17 cellular contexts compared by ENCODE assay signal in the genomic region with DNA sequence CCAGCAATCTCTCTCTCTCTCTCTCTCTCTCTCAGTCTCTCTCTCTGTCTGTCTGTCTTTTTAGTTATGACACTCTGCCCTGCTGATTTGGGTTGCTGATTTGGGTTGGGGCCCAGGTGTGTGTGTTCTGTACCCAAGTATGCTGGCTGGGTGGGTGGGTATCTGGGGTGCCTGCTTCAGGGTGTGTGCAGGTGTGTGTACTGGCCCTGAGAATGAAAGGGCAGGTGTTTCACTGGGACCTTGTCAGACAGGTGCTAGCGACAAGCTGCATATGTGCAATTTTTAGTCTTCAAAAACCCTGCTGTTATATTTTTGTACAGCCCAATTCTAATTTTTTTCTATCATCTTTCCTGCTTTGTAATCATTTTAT. TPM values are rescaled to one million over a fixed set of nuclear protein-coding genes. Genes with fewer than 3 reads are reported as not detected.
A peak's percentile ranks its signal among the peaks of the same experiment; 100 is the strongest.
DNase-seq lines count a peak whose midpoint lies in the region; ATAC-seq, FAIRE-seq and TF ChIP-seq lines count a peak whose summit lies in the region.
"Had no signal": no experiment of that assay in that cellular context is flagged by ENCODE, and none has a peak within 500 bp of the region (broad histone marks: within the 10 kb centered on the region; RNA-seq: fewer than 3 reads in every experiment).

No MANE protein-coding gene starts in this region.

- no peak overlapping the region for H2BK5ac ChIP-seq in H1 (ENCODE audit: low read depth, low read length)

- no peak overlapping the region for H3K9ac ChIP-seq in H1 (replicated peaks in 1 of 4; ENCODE audit: extremely low read depth in 1 of 4, low read depth in 3 of 4, low read length in 3 of 4)
- no peak overlapping the region for H3K9ac ChIP-seq in rectal smooth muscle tissue (ENCODE audit: low read length)

- FAIRE-seq in H1 (lab: Jason Lieb, UNC), result no peak

- H4K91ac ChIP-seq in H1 (replicated peaks; ENCODE audit: insufficient read length, low read length), result no peak overlapping the region

- H3K4me2 ChIP-seq in H1 (ENCODE audit: insufficient read depth in 1 of 2, low read depth in 2 of 2, low read length in 2 of 2), result no peak overlapping the region

- peak overlapping the region; percentile 56; the same call in 1 of the 2 replicates for H2AK5ac ChIP-seq in H1 (ENCODE audit: low read depth, low read length)

- no peak overlapping the region for H3K18ac ChIP-seq in H1 (ENCODE audit: extremely low read depth, low read length)

- peaks cover 4 to 13% (median 8%) of the 10 kb centered on the region in 4 experiments for H3K4me1 ChIP-seq in H1 (replicated peaks in 1 of 4; ENCODE audit: control insufficient read depth in 3 of 4, insufficient read depth in 4 of 4, low read length in 3 of 4)
- H3K4me1 ChIP-seq in rectal smooth muscle tissue (ENCODE audit: control insufficient read depth, insufficient read depth, low read length), result no peaks in the 10 kb centered on the region

- DNase-seq in GM06990 (ENCODE audit: extremely low read depth, insufficient read length), result no peak
- DNase-seq in HL-60 (ENCODE audit: low read depth in 1 of 2, low spot score in 1 of 2), result no peak
- DNase-seq in H1 (ENCODE audit: low read depth in 1 of 2, low spot score in 2 of 2), result no peak
- DNase-seq in NCI-H1694 (lab: John Stamatoyannopoulos, UW), result no peak
- DNase-seq: activated CD4-positive, CD25-positive, alpha-beta regulatory T cell; activated naive CD8-positive, alpha-beta T cell treated with anti-CD3 and anti-CD28 coated beads, Interleukin-2, amount 10 ng/mL, durations not matched to agents 7 days and 5 days; DMS79 treated with DMSO at 0.1 percent for 48 hours; foreskin melanocyte; mammary epithelial cell; NCI-H187 treated with DMSO at 0.1 percent for 48 hours; NCI-H524; stimulated activated naive CD8-positive, alpha-beta T cell treated with anti-CD3 and anti-CD28 coated beads, Interleukin-15, amount 100 ng/mL, for 72 hours; SW 1271 had no signal

- no peak overlapping the region for H2BK15ac ChIP-seq in H1 (ENCODE audit: low read length)

- no peak overlapping the region for H2AFZ ChIP-seq in H1 (ENCODE audit: low read length)

- H3K4me3 ChIP-seq in GM06990 (replicated peaks; ENCODE audit: low read depth, low read length), result peak overlapping the region; percentile 68
- peak overlapping the region; percentile 58 for H3K4me3 ChIP-seq in HL-60 (replicated peaks; ENCODE audit: insufficient read depth, low read length)
- no peak overlapping the region for H3K4me3 ChIP-seq in H1 (ENCODE audit: extremely low read depth in 1 of 4, insufficient read depth in 2 of 4, low read depth in 3 of 4, low read length in 4 of 4)
- H3K4me3 ChIP-seq in rectal smooth muscle tissue (ENCODE audit: low read length), result peak overlapping the region; percentile 52

- TF ChIP-seq RAD21 in H1 (IDR thresholded peaks at IDR 0.05 in 1 of 2, conservative IDR thresholded peaks at IDR 0.05 in 1 of 2; ENCODE audit: low read depth in 2 of 2, low read length in 2 of 2), result no peak

- H2BK20ac ChIP-seq in H1 (ENCODE audit: low read length), result no peak overlapping the region

- ATAC-seq in GM19455 (IDR thresholded peaks at IDR 0.05; ENCODE audit: unreplicated experiment) (no peak), HG03175 (IDR thresholded peaks at IDR 0.05; ENCODE audit: unreplicated experiment) (no peak)
- ATAC-seq: stimulated activated naive CD8-positive, alpha-beta T cell treated with anti-CD3 and anti-CD28 coated beads, Interleukin-15, amount 100 ng/mL, for 72 hours had no signal

- no peaks in the 10 kb centered on the region for H3K79me2 ChIP-seq in H1 (ENCODE audit: control insufficient read depth in 1 of 2, insufficient read depth in 2 of 2, low read length in 2 of 2)

- POLR2A ChIA-PET in H1 (lab: Charles Lee; ENCODE audit: partially characterized antibody), result no interaction called here

- H4K8ac ChIP-seq in H1 (ENCODE audit: extremely low read depth, insufficient read depth, low read length), result no peak overlapping the region

- CTCF ChIA-PET in H1 (lab: Charles Lee; ENCODE audit: partially characterized antibody), result interaction anchor here (0.7 to 2.1 kb wide), 8 partner anchors 8 to 347 kb away, joined by 3 to 6 read pairs (median 3); no protein-coding TSS in a partner anchor

- no peak overlapping the region for H2BK120ac ChIP-seq in H1 (replicated peaks; ENCODE audit: low read depth, low read length)

- no peak for TF ChIP-seq EP300 in H1 (IDR thresholded peaks at IDR 0.05; ENCODE audit: borderline replicate concordance in 1 of 2, low read depth in 2 of 2, low read length in 2 of 2)

- TF ChIP-seq POLR2A in H1 (IDR thresholded peaks at IDR 0.05; ENCODE audit: control extremely low read depth in 1 of 2, low read depth in 2 of 2, low read length in 2 of 2), result no peak

- no peak overlapping the region for H3K4ac ChIP-seq in H1 (replicated peaks; ENCODE audit: insufficient read length, low read depth, low read length)

- H3K23ac ChIP-seq in H1 (ENCODE audit: insufficient read length), result no peak overlapping the region

- TF ChIP-seq CTCF in GM06990 (IDR thresholded peaks at IDR 0.05; ENCODE audit: insufficient read depth, low read length, poor library complexity, severe bottlenecking) (no peak), HL-60 (IDR thresholded peaks at IDR 0.05; ENCODE audit: insufficient read depth, low read length) (no peak), H1 (IDR thresholded peaks at IDR 0.05; ENCODE audit: control extremely low read depth in 1 of 3, insufficient read depth in 1 of 3, low read depth in 1 of 3, low read length in 3 of 3) (no peak)

- H3K56ac ChIP-seq in H1 (replicated peaks; ENCODE audit: insufficient read length, low read depth, low read length), result no peak overlapping the region

- 100% methylated on average over 1 of the region's 1 CpG; no CpG with 5 or more reads in 1 of the 2 experiments for WGBS in H1 (ENCODE audit: extremely low coverage in 1 of 2, insufficient coverage in 1 of 2, insufficient read length in 1 of 2, insufficient replicate concordance in 2 of 2, low coverage in 1 of 2, low lambda C conversion rate in 2 of 2, missing lambda C conversion rate in 1 of 2), 2 experiments

- H2BK12ac ChIP-seq in H1 (ENCODE audit: low read depth, low read length), result peak overlapping the region; percentile 77; the same call in 1 of the 2 replicates

- H3K27ac ChIP-seq in HL-60 (replicated peaks) (peak overlapping the region; percentile 77), H1 (ENCODE audit: low read depth, low read length) (no peak overlapping the region), rectal smooth muscle tissue (ENCODE audit: low read depth, low read length) (no peak overlapping the region)
- H3K27ac ChIP-seq: C4-2B had no signal

- no peaks in the 10 kb centered on the region for H3K79me1 ChIP-seq in H1 (ENCODE audit: low read depth, low read length)

- no peaks in the 10 kb centered on the region for H3K36me3 ChIP-seq in GM06990 (ENCODE audit: control insufficient read depth, insufficient read depth, low read length)
- no peaks in the 10 kb centered on the region for H3K36me3 ChIP-seq in H1 (ENCODE audit: control insufficient read depth in 2 of 4, insufficient read depth in 4 of 4, low read length in 3 of 4)
- no peaks in the 10 kb centered on the region for H3K36me3 ChIP-seq in rectal smooth muscle tissue (ENCODE audit: control insufficient read depth, insufficient read depth, low read length)

- no peak overlapping the region for H4K5ac ChIP-seq in H1 (ENCODE audit: insufficient read length, low read depth, low read length)

- H3K27me3 ChIP-seq in GM06990 (replicated peaks; ENCODE audit: control insufficient read depth, insufficient read depth, low read length) (no peaks in the 10 kb centered on the region), HL-60 (ENCODE audit: insufficient read depth, poor library complexity, severe bottlenecking) (no peaks in the 10 kb centered on the region), H1 (replicated peaks in 1 of 4; ENCODE audit: control insufficient read depth in 3 of 4, extremely low read depth in 1 of 4, insufficient read depth in 3 of 4, low read length in 3 of 4) (peaks cover 10 to 45% (median 29%) of the 10 kb centered on the region in 4 experiments), rectal smooth muscle tissue (ENCODE audit: control insufficient read depth, insufficient read depth, low read length) (no peaks in the 10 kb centered on the region)

- no peaks in the 10 kb centered on the region for H3K9me3 ChIP-seq in H1 (ENCODE audit: insufficient read depth in 2 of 2, low read depth in 1 of 2, low read length in 1 of 2)

- H4K20me1 ChIP-seq in H1 (replicated peaks in 1 of 2; ENCODE audit: control insufficient read depth in 1 of 2, insufficient read depth in 2 of 2, low read length in 2 of 2), result no peaks in the 10 kb centered on the region

- no peaks in the 10 kb centered on the region for H3K23me2 ChIP-seq in H1 (ENCODE audit: low read depth, low read length)

- no peak overlapping the region for H3K14ac ChIP-seq in H1 (ENCODE audit: insufficient read length)

TF ChIP-seq in H1, 55 proteins besides CTCF, POLR2A, EP300 and RAD21 (continues in another document):
- TF ChIP-seq TBP (IDR thresholded peaks at IDR 0.05; ENCODE audit: low read depth, low read length) (no peak), BCL11A (IDR thresholded peaks at IDR 0.05; ENCODE audit: low read depth in 2 of 2, low read length in 2 of 2) (no peak), MAFK (IDR thresholded peaks at IDR 0.05; ENCODE audit: low read depth, low read length) (no peak), POU5F1 (IDR thresholded peaks at IDR 0.05; ENCODE audit: low read depth, low read length) (no peak), JUN (IDR thresholded peaks at IDR 0.05; ENCODE audit: low read depth, low read length) (no peak)

RNA-seq across cellular contexts. Expression of gene CSF2RB, which starts 0.9 kb away (rescaled TPM):
- total RNA-seq in H1 (2021; fragmentation: NEBNext Ultra II Directional; extraction: Animal tissue kit (Norgen Biotek cat#: 25700)), result not detected in 2 replicates
- 0.02 TPM in 1 of 2 replicates, not detected in the other for polyA plus RNA-seq in H1 (2011; rRNA removed)
- polyA plus RNA-seq in H1 (2011; cell fraction: cytosol; rRNA removed), result not detected
- polyA plus RNA-seq in H1 (2011; cell fraction: nucleus; rRNA removed), result 0.14 TPM
- not detected in 4 replicates for polyA plus RNA-seq in H1 (2012, experiment 1 of 2)
- polyA plus RNA-seq in H1 (2012, experiment 2 of 2), result not detected
- 0.02 TPM for polyA plus RNA-seq in H1 (2013, experiment 1 of 2)
- polyA plus RNA-seq in H1 (2013, experiment 2 of 2), result not detected
- not detected in 2 replicates for polyA minus RNA-seq in H1 (2011; rRNA and poly(A)+ RNA removed)
- polyA minus RNA-seq in H1 (2011; cell fraction: cytosol; rRNA and poly(A)+ RNA removed), result not detected
- not detected for polyA minus RNA-seq in H1 (2011; cell fraction: nucleus; rRNA and poly(A)+ RNA removed)
- total RNA-seq: mammary epithelial cell had no signal
- polyA plus RNA-seq: mammary epithelial cell had no signal

RNA-seq across cellular contexts. Expression of gene NCF4, which starts 53.6 kb away (rescaled TPM):
- not detected in 2 replicates for total RNA-seq in H1 (2021; fragmentation: NEBNext Ultra II Directional; extraction: Animal tissue kit (Norgen Biotek cat#: 25700))
- polyA plus RNA-seq in H1 (2011; rRNA removed), result 0.20 TPM in 1 of 2 replicates, not detected in the other
- 0.10 TPM for polyA plus RNA-seq in H1 (2011; cell fraction: cytosol; rRNA removed)
- polyA plus RNA-seq in H1 (2011; cell fraction: nucleus; rRNA removed), result 0.09 TPM
- not detected in 4 replicates for polyA plus RNA-seq in H1 (2012, experiment 1 of 2)
- not detected for polyA plus RNA-seq in H1 (2012, experiment 2 of 2)
- polyA plus RNA-seq in H1 (2013, experiment 1 of 2), result 0.08 TPM
- polyA plus RNA-seq in H1 (2013, experiment 2 of 2), result not detected
- not detected in 2 replicates for polyA minus RNA-seq in H1 (2011; rRNA and poly(A)+ RNA removed)
- polyA minus RNA-seq in H1 (2011; cell fraction: cytosol; rRNA and poly(A)+ RNA removed), result not detected
- polyA minus RNA-seq in H1 (2011; cell fraction: nucleus; rRNA and poly(A)+ RNA removed), result not detected
- total RNA-seq: mammary epithelial cell had no signal

Comparison
In these comparisons a context has a peak if more than half of its experiments do, and no peak if none do; other contexts are left out.
1. H3K4me3 ChIP-seq: peak in GM06990 (single experiment), HL-60 (single experiment) and rectal smooth muscle tissue (single experiment); none in H1 (0 of 4).